In genomic region chr5:39072915-39073758, GRCh38 we compare ENCODE assay signal across 1 cellular context.
TF ChIP-seq lines count a peak whose summit lies in the region.

No MANE protein-coding gene starts in this region.

TF ChIP-seq in H1, 55 proteins besides CTCF, POLR2A, EP300 and RAD21 (continued from another document):
- no peak for TF ChIP-seq ATF2 (IDR thresholded peaks at IDR 0.05; ENCODE audit: low read length)
- no peak for TF ChIP-seq CBX5 (IDR thresholded peaks at IDR 0.05; ENCODE audit: low read depth, low read length)
- TF ChIP-seq SIRT6 (IDR thresholded peaks at IDR 0.05; ENCODE audit: low read length): no peak
- no peak for TF ChIP-seq SRF (IDR thresholded peaks at IDR 0.05; ENCODE audit: low read depth, low read length)
- TF ChIP-seq EZH2 (IDR thresholded peaks at IDR 0.05; ENCODE audit: low read depth, low read length, severe bottlenecking): no peak
- TF ChIP-seq, protein P1, sequence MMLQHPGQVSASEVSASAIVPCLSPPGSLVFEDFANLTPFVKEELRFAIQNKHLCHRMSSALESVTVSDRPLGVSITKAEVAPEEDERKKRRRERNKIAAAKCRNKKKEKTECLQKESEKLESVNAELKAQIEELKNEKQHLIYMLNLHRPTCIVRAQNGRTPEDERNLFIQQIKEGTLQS (IDR thresholded peaks at IDR 0.05; ENCODE audit: insufficient read depth, low read depth, low read length): no peak
- no peak for TF ChIP-seq ZNF274 (IDR thresholded peaks at IDR 0.05; ENCODE audit: borderline replicate concordance, extremely low read depth, low read length)
- no peak for TF ChIP-seq SUZ12 (IDR thresholded peaks at IDR 0.05; ENCODE audit: low read length)
- no peak for TF ChIP-seq CTBP2 (IDR thresholded peaks at IDR 0.05; ENCODE audit: borderline replicate concordance, insufficient read depth, insufficient read length, low read length)
- TF ChIP-seq RBBP5 (IDR thresholded peaks at IDR 0.05; ENCODE audit: borderline replicate concordance, low read depth, low read length): no peak
- peak in 1 of 2 experiments; percentile 75; a peak in 1 of 4 replicates for TF ChIP-seq SIN3A (conservative IDR thresholded peaks at IDR 0.05 in 1 of 2, IDR thresholded peaks at IDR 0.05 in 1 of 2; ENCODE audit: low read depth in 1 of 2, low read length in 2 of 2)
- TF ChIP-seq NANOG (IDR thresholded peaks at IDR 0.05; ENCODE audit: insufficient read depth, low read depth, low read length, poor library complexity, severe bottlenecking): no peak
- TF ChIP-seq RNF2 (IDR thresholded peaks at IDR 0.05; ENCODE audit: borderline replicate concordance, low read depth, low read length, missing control alignments, poor library complexity, severe bottlenecking): no peak
- TF ChIP-seq POLR2AphosphoS5 (IDR thresholded peaks at IDR 0.05; ENCODE audit: low read depth, low read length): no peak
- TF ChIP-seq HDAC2 (IDR thresholded peaks at IDR 0.05; ENCODE audit: borderline replicate concordance in 1 of 2, low read depth in 2 of 2, low read length in 2 of 2): no peak
- TF ChIP-seq SAP30 (IDR thresholded peaks at IDR 0.05; ENCODE audit: insufficient read depth, insufficient replicate concordance, low read length): peak; percentile 54
- no peak for TF ChIP-seq CHD2 (IDR thresholded peaks at IDR 0.05; ENCODE audit: low read length)
- no peak for TF ChIP-seq JUN (IDR thresholded peaks at IDR 0.05; ENCODE audit: low read depth, low read length)
- TF ChIP-seq KDM1A (IDR thresholded peaks at IDR 0.05; ENCODE audit: borderline replicate concordance, low read length): no peak
- TF ChIP-seq HDAC6 (IDR thresholded peaks at IDR 0.05; ENCODE audit: low read depth, low read length): no peak
- TF ChIP-seq ASH2L (IDR thresholded peaks at IDR 0.05; ENCODE audit: low read length): peak; percentile 77
- peak; percentile 65; the same call in 1 of the 2 replicates for TF ChIP-seq TAF1 (IDR thresholded peaks at IDR 0.05; ENCODE audit: low read depth, low read length)
- TF ChIP-seq CEBPB (IDR thresholded peaks at IDR 0.05; ENCODE audit: low read depth, low read length): no peak
- TF ChIP-seq KDM4A (IDR thresholded peaks at IDR 0.05; ENCODE audit: low read depth, low read length, severe bottlenecking): no peak
- TF ChIP-seq BCL11A (IDR thresholded peaks at IDR 0.05; ENCODE audit: low read depth in 2 of 2, low read length in 2 of 2): no peak
- no peak for TF ChIP-seq YY1 (IDR thresholded peaks at IDR 0.05; ENCODE audit: low read depth, low read length)
- TF ChIP-seq GABPA (IDR thresholded peaks at IDR 0.05; ENCODE audit: borderline replicate concordance, insufficient read depth, low read length): no peak
- no peak for TF ChIP-seq CREB1 (IDR thresholded peaks at IDR 0.05)
- no peak for TF ChIP-seq SP2 (IDR thresholded peaks at IDR 0.05; ENCODE audit: low read length)
- no peak for TF ChIP-seq KDM5A (IDR thresholded peaks at IDR 0.05; ENCODE audit: low read length)
- TF ChIP-seq E2F6 (IDR thresholded peaks at IDR 0.05): no peak
- no peak for TF ChIP-seq MAX (IDR thresholded peaks at IDR 0.05)
- TF ChIP-seq SP4 (IDR thresholded peaks at IDR 0.05; ENCODE audit: low read length): no peak
- TF ChIP-seq, protein P2, sequence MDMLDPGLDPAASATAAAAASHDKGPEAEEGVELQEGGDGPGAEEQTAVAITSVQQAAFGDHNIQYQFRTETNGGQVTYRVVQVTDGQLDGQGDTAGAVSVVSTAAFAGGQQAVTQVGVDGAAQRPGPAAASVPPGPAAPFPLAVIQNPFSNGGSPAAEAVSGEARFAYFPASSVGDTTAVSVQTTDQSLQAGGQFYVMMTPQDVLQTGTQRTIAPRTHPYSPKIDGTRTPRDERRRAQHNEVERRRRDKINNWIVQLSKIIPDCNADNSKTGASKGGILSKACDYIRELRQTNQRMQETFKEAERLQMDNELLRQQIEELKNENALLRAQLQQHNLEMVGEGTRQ (IDR thresholded peaks at IDR 0.05; ENCODE audit: low read length): no peak
- no peak for TF ChIP-seq MAFK (IDR thresholded peaks at IDR 0.05; ENCODE audit: low read depth, low read length)
- 0 out of 2 replicates have a peak, but pooled peaks have one; percentile 14 for TF ChIP-seq BACH1 (IDR thresholded peaks at IDR 0.05; ENCODE audit: low read length)
- TF ChIP-seq PHF8 (conservative IDR thresholded peaks at IDR 0.05; ENCODE audit: low read depth, low read length): no peak; the same call in 1 of the 2 replicates
